In genomic region chr7:63636585-63636984, GRCh38 we compare ENCODE assay signal across 5 cellular contexts.
A peak's percentile ranks its signal among the peaks of the same experiment; 100 is the strongest.
DNase-seq lines count a peak whose midpoint lies in the region; ATAC-seq and TF ChIP-seq lines count a peak whose summit lies in the region.
"Not testable (repeated sequence)": the region's sequence is repeated elsewhere in the genome, so short reads cannot be mapped to it uniquely, and the experiment has no call there.

No MANE protein-coding gene starts in this region.

- not testable (repeated sequence) for H3K27me3 Mint-ChIP-seq in activated naive CD8-positive, alpha-beta T cell treated with anti-CD3 and anti-CD28 coated beads, Interleukin-2, amount 50 U/mL, for 24 hours; stimulated activated memory B cell treated with anti-CD40 and anti-IgM and Interleukin-4, amounts not matched to agents 10 μg/mL and 1 μg/mL and 100 μg/mL, for 72 hours

- not testable (repeated sequence) for H3K4me3 Mint-ChIP-seq in activated naive CD8-positive, alpha-beta T cell treated with anti-CD3 and anti-CD28 coated beads, Interleukin-2, amount 50 U/mL, for 24 hours; stimulated activated memory B cell treated with anti-CD40 and anti-IgM and Interleukin-4, amounts not matched to agents 10 μg/mL and 1 μg/mL and 100 μg/mL, for 72 hours

- not testable (repeated sequence) for H3K4me3 ChIP-seq in Jurkat, Clone E6-1 (ENCODE audit: low read length)

- intact Hi-C loops in Right ventricle myocardium inferior (cut with DNase I), result not testable (repeated sequence)

- not testable (repeated sequence) for H3K27ac Mint-ChIP-seq in activated naive CD8-positive, alpha-beta T cell treated with anti-CD3 and anti-CD28 coated beads, Interleukin-2, amount 50 U/mL, for 24 hours; stimulated activated memory B cell treated with anti-CD40 and anti-IgM and Interleukin-4, amounts not matched to agents 10 μg/mL and 1 μg/mL and 100 μg/mL, for 72 hours

- H3K4me1 Mint-ChIP-seq in activated naive CD8-positive, alpha-beta T cell treated with anti-CD3 and anti-CD28 coated beads, Interleukin-2, amount 50 U/mL, for 24 hours; stimulated activated memory B cell treated with anti-CD40 and anti-IgM and Interleukin-4, amounts not matched to agents 10 μg/mL and 1 μg/mL and 100 μg/mL, for 72 hours: not testable (repeated sequence)

- peak; percentile 0 for DNase-seq in Jurkat, Clone E6-1 (ENCODE audit: low read depth, low spot score)
- not testable (repeated sequence) for DNase-seq in activated naive CD8-positive, alpha-beta T cell treated with anti-CD3 and anti-CD28 coated beads, Interleukin-2, amount 50 U/mL, for 24 hours; omental fat pad (ENCODE audit: low spot score)
- peak; percentile 44 for DNase-seq in Right ventricle myocardium inferior (ENCODE audit: missing footprints)

- H3K36me3 Mint-ChIP-seq in activated naive CD8-positive, alpha-beta T cell treated with anti-CD3 and anti-CD28 coated beads, Interleukin-2, amount 50 U/mL, for 24 hours (ENCODE audit: low read depth); stimulated activated memory B cell treated with anti-CD40 and anti-IgM and Interleukin-4, amounts not matched to agents 10 μg/mL and 1 μg/mL and 100 μg/mL, for 72 hours: not testable (repeated sequence)

- not testable (repeated sequence) for TF ChIP-seq CTCF in omental fat pad (IDR thresholded peaks at IDR 0.05)

- ATAC-seq in activated naive CD8-positive, alpha-beta T cell treated with anti-CD3 and anti-CD28 coated beads, Interleukin-2, amount 50 U/mL, for 24 hours, result peak; percentile 15
- not testable (repeated sequence) for ATAC-seq in Right ventricle myocardium inferior
- ATAC-seq in omental fat pad (ENCODE audit: low FRiP score), result peak; percentile 14
- ATAC-seq in stimulated activated memory B cell treated with anti-CD40 and anti-IgM and Interleukin-4, amounts not matched to agents 10 μg/mL and 1 μg/mL and 100 μg/mL, for 72 hours, result peak; percentile 34

- H3K9me3 Mint-ChIP-seq in activated naive CD8-positive, alpha-beta T cell treated with anti-CD3 and anti-CD28 coated beads, Interleukin-2, amount 50 U/mL, for 24 hours; stimulated activated memory B cell treated with anti-CD40 and anti-IgM and Interleukin-4, amounts not matched to agents 10 μg/mL and 1 μg/mL and 100 μg/mL, for 72 hours: not testable (repeated sequence)
